Comparison of ENCODE assay signal across 1 cellular context in genomic region chr2:72827495-72827894, GRCh38.
TF ChIP-seq lines count a peak whose summit lies in the region.

No MANE protein-coding gene starts in this region.

TF ChIP-seq in HCT116, 20 proteins besides CTCF, POLR2A, EP300 and RAD21 (continued from another document):
- no peak for TF ChIP-seq ZBTB33 (IDR thresholded peaks at IDR 0.05; ENCODE audit: extremely low read depth, insufficient replicate concordance, low read length)
- TF ChIP-seq ELF1 (IDR thresholded peaks at IDR 0.05; ENCODE audit: borderline replicate concordance, low read depth) = no peak
- TF ChIP-seq SP1 (IDR thresholded peaks at IDR 0.05; ENCODE audit: low read depth) = no peak
- TF ChIP-seq EZH2phosphoT487 (IDR thresholded peaks at IDR 0.05; ENCODE audit: borderline replicate concordance) = no peak
- no peak for TF ChIP-seq EZH2 (IDR thresholded peaks at IDR 0.05)
- TF ChIP-seq YY1 (IDR thresholded peaks at IDR 0.05; ENCODE audit: extremely low read depth, insufficient replicate concordance, low read depth, low read length) = no peak
- no peak for TF ChIP-seq ZFX (IDR thresholded peaks at IDR 0.05)
- no peak for TF ChIP-seq REST (IDR thresholded peaks at IDR 0.05; ENCODE audit: low read depth)
